In the genomic region with DNA sequence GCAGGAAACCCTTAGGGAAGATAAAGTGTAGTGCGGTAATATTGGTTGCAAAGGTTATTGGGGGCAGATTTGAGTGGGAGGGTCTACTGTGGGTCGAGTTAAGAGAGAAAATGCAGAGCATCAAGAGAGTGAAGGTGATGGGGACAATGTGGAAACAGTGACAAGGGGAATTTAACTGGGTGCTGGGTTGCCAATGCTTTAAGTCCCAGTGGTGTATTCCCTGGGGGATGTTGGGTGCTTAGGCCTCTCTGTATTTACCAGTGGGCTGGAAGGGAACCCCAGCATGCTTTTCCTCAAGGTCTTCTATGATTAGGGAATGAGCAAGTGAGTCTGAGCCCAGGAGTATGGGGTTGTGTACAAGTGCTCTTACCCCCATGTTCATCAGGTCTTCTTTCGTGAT, we compare ENCODE assay signal across 23 cellular contexts.
"Had no signal": no experiment of that assay in that cellular context is flagged by ENCODE, and none has a peak within 500 bp of the region (broad histone marks: within the 10 kb centered on the region; RNA-seq: fewer than 3 reads in every experiment).

No MANE protein-coding gene starts in this region.

- H3K4me1 ChIP-seq: parathyroid adenoma, right lobe of liver, suprapubic skin, transverse colon, vagina had no signal

- H3K36me3 ChIP-seq: neutrophil, right lobe of liver, suprapubic skin, transverse colon, vagina had no signal

- H3K36me3 Mint-ChIP-seq: memory B cell; naive B cell; natural killer cell treated with Interleukin-12 subunit alpha and Interleukin-12 subunit beta and Interleukin-15 and Interleukin-18, amount 100 ng/mL, for 72 hours had no signal

- H3K4me3 ChIP-seq: lung, mucosa of descending colon, right lobe of liver, suprapubic skin, transverse colon, vagina had no signal

- ATAC-seq: left lobe of liver; mucosa of descending colon; natural killer cell treated with Interleukin-12 subunit alpha and Interleukin-12 subunit beta and Interleukin-15 and Interleukin-18, amount 100 ng/mL, for 72 hours; right lobe of liver; stimulated activated naive CD8-positive, alpha-beta T cell treated with anti-CD3 and anti-CD28 coated beads, Interleukin-15, amount 100 ng/mL, for 72 hours had no signal

- H3K9me3 ChIP-seq: mucosa of descending colon, neutrophil, right lobe of liver, suprapubic skin, transverse colon, vagina had no signal

- H3K27me3 ChIP-seq: neutrophil, right lobe of liver, transverse colon, vagina had no signal

- H3K27ac ChIP-seq: neutrophil, parathyroid adenoma, right lobe of liver, suprapubic skin, transverse colon, vagina had no signal

- H2AFZ ChIP-seq: parathyroid adenoma had no signal

- H3K27me3 Mint-ChIP-seq: memory B cell, naive B cell, progenitor cell of endocrine pancreas had no signal

- H3K9me3 Mint-ChIP-seq: memory B cell; natural killer cell treated with Interleukin-12 subunit alpha and Interleukin-12 subunit beta and Interleukin-15 and Interleukin-18, amount 100 ng/mL, for 72 hours; neural crest cell; stimulated activated naive CD8-positive, alpha-beta T cell treated with anti-CD3 and anti-CD28 coated beads, Interleukin-15, amount 100 ng/mL, for 72 hours had no signal

- H3K9ac ChIP-seq: parathyroid adenoma had no signal

- H3K4me1 Mint-ChIP-seq: stimulated activated naive CD8-positive, alpha-beta T cell treated with anti-CD3 and anti-CD28 coated beads, Interleukin-15, amount 100 ng/mL, for 72 hours had no signal

- H3K4me3 Mint-ChIP-seq: memory B cell; mesothelial cell of epicardium; naive B cell; natural killer cell treated with Interleukin-12 subunit alpha and Interleukin-12 subunit beta and Interleukin-15 and Interleukin-18, amount 100 ng/mL, for 72 hours; neural crest cell; stimulated activated naive CD8-positive, alpha-beta T cell treated with anti-CD3 and anti-CD28 coated beads, Interleukin-15, amount 100 ng/mL, for 72 hours had no signal

- H3K27ac Mint-ChIP-seq: memory B cell; mesothelial cell of epicardium; naive B cell; natural killer cell treated with Interleukin-12 subunit alpha and Interleukin-12 subunit beta and Interleukin-15 and Interleukin-18, amount 100 ng/mL, for 72 hours; progenitor cell of endocrine pancreas; stimulated activated naive CD8-positive, alpha-beta T cell treated with anti-CD3 and anti-CD28 coated beads, Interleukin-15, amount 100 ng/mL, for 72 hours had no signal

- DNase-seq: cortex of kidney; effector CD4-positive, alpha-beta T cell; mucosa of descending colon; naive B cell; right lobe of liver; small intestine; stimulated activated CD4-positive, alpha-beta T cell treated with anti-CD3 and anti-CD28 coated beads, Interleukin-1b, Interleukin-23, amount 100 ng/mL, for 48 hours; stimulated activated CD4-positive, alpha-beta T cell treated with anti-CD3 and anti-CD28 coated beads, Interleukin-4, amount 100 ng/mL, for 1 hour; stimulated activated CD8-positive, alpha-beta memory T cell treated with anti-CD3 and anti-CD28 coated beads, Interleukin-4, amount 100 ng/mL, for 48 hours; stimulated activated naive CD4-positive, alpha-beta T cell; stimulated activated naive CD8-positive, alpha-beta T cell treated with anti-CD3 and anti-CD28 coated beads, Interleukin-15, amount 100 ng/mL, for 72 hours; transverse colon had no signal
